ENCODE assay signal across 1 cellular context in genomic region chr14:95885866-95886265, GRCh38.
TF ChIP-seq lines count a peak whose summit lies in the region.

No MANE protein-coding gene starts in this region.

TF ChIP-seq in IMR-90, 13 proteins besides CTCF, POLR2A, EP300 and RAD21 (continued from another document):
- no peak for TF ChIP-seq MXI1 (IDR thresholded peaks at IDR 0.05; ENCODE audit: borderline replicate concordance, low read depth, low read length)
- TF ChIP-seq CEBPB (IDR thresholded peaks at IDR 0.05; ENCODE audit: low read depth, low read length), result no peak
- TF ChIP-seq USF2 (IDR thresholded peaks at IDR 0.05; ENCODE audit: low read depth, low read length), result no peak
- no peak for TF ChIP-seq FOS (IDR thresholded peaks at IDR 0.05; ENCODE audit: low read depth, low read length)
- TF ChIP-seq NFE2L2 (IDR thresholded peaks at IDR 0.05; ENCODE audit: low read depth, low read length), result no peak
- no peak for TF ChIP-seq SMC3 (IDR thresholded peaks at IDR 0.05; ENCODE audit: low read depth, low read length)
